Comparison of ENCODE assay signal across 11 cellular contexts in genomic region chr1:20992327-20993056, GRCh38.
DNase-seq lines count a peak whose midpoint lies in the region; ATAC-seq and TF ChIP-seq lines count a peak whose summit lies in the region.
"Had no signal": no experiment of that assay in that cellular context is flagged by ENCODE, and none has a peak within 500 bp of the region (broad histone marks: within the 10 kb centered on the region; RNA-seq: fewer than 3 reads in every experiment).

No MANE protein-coding gene starts in this region.

- H3K36me3 Mint-ChIP-seq in activated naive CD8-positive, alpha-beta T cell, result no peaks in the 10 kb centered on the region
- H3K36me3 Mint-ChIP-seq in activated naive CD8-positive, alpha-beta T cell treated with anti-CD3 and anti-CD28 coated beads for 36 hours, result peaks cover 3% of the 10 kb centered on the region
- peaks cover 19% of the 10 kb centered on the region for H3K36me3 Mint-ChIP-seq in activated B cell treated with CpG ODN at 0.5 μM for 24 hours (ENCODE audit: low read depth)

- H3K9me3 Mint-ChIP-seq in activated naive CD8-positive, alpha-beta T cell (ENCODE audit: low read depth), result no peaks in the 10 kb centered on the region
- H3K9me3 Mint-ChIP-seq in activated naive CD8-positive, alpha-beta T cell treated with anti-CD3 and anti-CD28 coated beads for 36 hours, result no peaks in the 10 kb centered on the region
- H3K9me3 Mint-ChIP-seq in activated B cell treated with CpG ODN at 0.5 μM for 24 hours, result no peaks in the 10 kb centered on the region

- no peak for TF ChIP-seq CTCF in activated B cell treated with CpG ODN at 0.5 μM for 24 hours (IDR thresholded peaks at IDR 0.05)

- no peak overlapping the region for H3K4me3 Mint-ChIP-seq in activated naive CD8-positive, alpha-beta T cell
- H3K4me3 Mint-ChIP-seq in activated naive CD8-positive, alpha-beta T cell treated with anti-CD3 and anti-CD28 coated beads for 36 hours, result no peak overlapping the region
- H3K4me3 Mint-ChIP-seq in activated B cell treated with CpG ODN at 0.5 μM for 24 hours, result no peak overlapping the region

- H3K27ac Mint-ChIP-seq in activated naive CD8-positive, alpha-beta T cell, result peak overlapping the region; percentile 31
- H3K27ac Mint-ChIP-seq in activated naive CD8-positive, alpha-beta T cell treated with anti-CD3 and anti-CD28 coated beads for 36 hours, result no peak overlapping the region
- H3K27ac Mint-ChIP-seq in activated B cell treated with CpG ODN at 0.5 μM for 24 hours, result peak overlapping the region; percentile 30

- CTCF ChIA-PET in activated B cell treated with CpG ODN at 0.5 μM for 24 hours (lab: Charles Lee), result interaction anchor here (0.6 to 2.6 kb wide), 2 partner anchors 26 to 203 kb away, joined by 3 to 8 read pairs; no protein-coding TSS in a partner anchor

- H3K4me1 Mint-ChIP-seq in activated naive CD8-positive, alpha-beta T cell (ENCODE audit: low read depth), result peaks cover 8% of the 10 kb centered on the region
- peaks cover 16% of the 10 kb centered on the region for H3K4me1 Mint-ChIP-seq in activated naive CD8-positive, alpha-beta T cell treated with anti-CD3 and anti-CD28 coated beads for 36 hours
- H3K4me1 Mint-ChIP-seq in activated B cell treated with CpG ODN at 0.5 μM for 24 hours, result peaks cover 20% of the 10 kb centered on the region

- intact Hi-C loops in activated B cell treated with CpG ODN at 0.5 μM for 24 hours (cut with micrococcal nuclease), result no loop called here

- POLR2A ChIA-PET in activated B cell treated with CpG ODN at 0.5 μM for 24 hours (lab: Charles Lee), result no interaction called here

- DNase-seq in activated naive CD8-positive, alpha-beta T cell treated with anti-CD3 and anti-CD28 coated beads for 36 hours, result no peak
- no peak for DNase-seq in activated B cell treated with CpG ODN at 0.5 μM for 24 hours
- peak; percentile 70 for DNase-seq in iris pigment epithelial cell (ENCODE audit: low read depth)
- no peak for DNase-seq in inferior parietal cortex (ENCODE audit: extremely low spot score)
- DNase-seq in NCI-H510A (lab: John Stamatoyannopoulos, UW), result no peak
- DNase-seq in DMS153 treated with DMSO at 0.1 percent for 48 hours (lab: John Stamatoyannopoulos, UW; ENCODE audit: unreplicated experiment), result no peak
- DNase-seq: activated CD4-positive, alpha-beta T cell treated with anti-CD3 and anti-CD28 coated beads, Interleukin-2, amount 50 U/mL, for 48 hours; caudate nucleus; heart left ventricle had no signal

- ATAC-seq in activated B cell treated with CpG ODN at 0.5 μM for 24 hours (ENCODE audit: low read depth) (no peak), HG03442 (IDR thresholded peaks at IDR 0.05; ENCODE audit: unreplicated experiment) (no peak)
- ATAC-seq: heart left ventricle had no signal

- no peaks in the 10 kb centered on the region for H3K27me3 Mint-ChIP-seq in activated naive CD8-positive, alpha-beta T cell
- no peaks in the 10 kb centered on the region for H3K27me3 Mint-ChIP-seq in activated naive CD8-positive, alpha-beta T cell treated with anti-CD3 and anti-CD28 coated beads for 36 hours
- H3K27me3 Mint-ChIP-seq in activated B cell treated with CpG ODN at 0.5 μM for 24 hours, result no peaks in the 10 kb centered on the region
